In genomic region chr9:72362680-72363139, GRCh38 we compare ENCODE assay signal across 1 cellular context.
TF ChIP-seq lines count a peak whose summit lies in the region.

No MANE protein-coding gene starts in this region.

TF ChIP-seq in GM12878, 131 proteins besides CTCF, POLR2A, EP300 and RAD21 (continued from another document and continues in another):
- peak; percentile 38; the same call in 1 of the 2 replicates for TF ChIP-seq ATF2 (IDR thresholded peaks at IDR 0.05; ENCODE audit: low read length)
- peak; percentile 98 for TF ChIP-seq MXI1 (IDR thresholded peaks at IDR 0.05; ENCODE audit: low read depth, low read length)
- no peak for TF ChIP-seq IKZF2 (IDR thresholded peaks at IDR 0.05)
- no peak for TF ChIP-seq E4F1 (IDR thresholded peaks at IDR 0.05; ENCODE audit: borderline replicate concordance, partially characterized antibody)
- no peak for TF ChIP-seq ZBED1 (IDR thresholded peaks at IDR 0.05; ENCODE audit: borderline replicate concordance)
- peak; percentile 80; the same call in 1 of the 2 replicates for TF ChIP-seq CHD1 (IDR thresholded peaks at IDR 0.05; ENCODE audit: low read depth, low read length)
- no peak for TF ChIP-seq FOXM1 (IDR thresholded peaks at IDR 0.05; ENCODE audit: low read depth, low read length)
- TF ChIP-seq ZBTB40 (IDR thresholded peaks at IDR 0.05; ENCODE audit: borderline replicate concordance): no peak
- peak; percentile 38; the same call in 1 of the 2 replicates for TF ChIP-seq CREM (IDR thresholded peaks at IDR 0.05; ENCODE audit: low read depth)
- TF ChIP-seq MTA2 (IDR thresholded peaks at IDR 0.05; ENCODE audit: low read depth): no peak
- no peak for TF ChIP-seq EZH2 (IDR thresholded peaks at IDR 0.05; ENCODE audit: borderline replicate concordance, control insufficient read depth, low read depth, low read length)
- TF ChIP-seq ZZZ3 (IDR thresholded peaks at IDR 0.05; ENCODE audit: control insufficient read depth, insufficient read length, low read depth): no peak
- no peak for TF ChIP-seq RCOR1 (conservative IDR thresholded peaks at IDR 0.05; ENCODE audit: low read depth, low read length)
- TF ChIP-seq ATF3 (IDR thresholded peaks at IDR 0.05; ENCODE audit: borderline replicate concordance, extremely low read depth, low read depth, low read length): 0 out of 2 replicates have a peak, but pooled peaks have one; percentile 11
- TF ChIP-seq GABPA (IDR thresholded peaks at IDR 0.05; ENCODE audit: low read depth): no peak
- TF ChIP-seq GATAD2B (conservative IDR thresholded peaks at IDR 0.05; ENCODE audit: low read depth): no peak
- no peak for TF ChIP-seq TAF1 (IDR thresholded peaks at IDR 0.05; ENCODE audit: borderline replicate concordance, low read depth, low read length)
- no peak for TF ChIP-seq NBN (IDR thresholded peaks at IDR 0.05)
- no peak for TF ChIP-seq TARDBP (IDR thresholded peaks at IDR 0.05; ENCODE audit: borderline replicate concordance)
- no peak for TF ChIP-seq ZNF384 (IDR thresholded peaks at IDR 0.05; ENCODE audit: borderline replicate concordance, low read depth, low read length)
- TF ChIP-seq LARP7 (IDR thresholded peaks at IDR 0.05): no peak
- no peak for TF ChIP-seq TCF7 (IDR thresholded peaks at IDR 0.05; ENCODE audit: borderline replicate concordance)
- no peak for TF ChIP-seq ELK1 (IDR thresholded peaks at IDR 0.05; ENCODE audit: low read depth, low read length)
- TF ChIP-seq BACH1 (IDR thresholded peaks at IDR 0.05; ENCODE audit: borderline replicate concordance): no peak
- no peak for TF ChIP-seq PAX5 (IDR thresholded peaks at IDR 0.05; ENCODE audit: borderline replicate concordance, low read depth, low read length)
- TF ChIP-seq ZBTB33 (IDR thresholded peaks at IDR 0.05): no peak
- no peak for TF ChIP-seq SREBF2 (IDR thresholded peaks at IDR 0.05; ENCODE audit: low read length)
- TF ChIP-seq SMARCA5 (IDR thresholded peaks at IDR 0.05): no peak
- TF ChIP-seq MLLT1 (IDR thresholded peaks at IDR 0.05): peak; percentile 54; the same call in 1 of the 2 replicates
- peak; percentile 15; the same call in 1 of the 2 replicates for TF ChIP-seq RELB (IDR thresholded peaks at IDR 0.05; ENCODE audit: low read depth)
- TF ChIP-seq TCF3 (IDR thresholded peaks at IDR 0.05; ENCODE audit: borderline replicate concordance, insufficient read depth, low read depth, low read length): no peak
- TF ChIP-seq MAX (IDR thresholded peaks at IDR 0.05; ENCODE audit: low read depth, low read length): peak; percentile 85; the same call in 1 of the 2 replicates
- no peak for TF ChIP-seq E2F4 (IDR thresholded peaks at IDR 0.05; ENCODE audit: low read depth, low read length)
- no peak; the same call in 1 of the 2 replicates for TF ChIP-seq POLR2AphosphoS5 (IDR thresholded peaks at IDR 0.05; ENCODE audit: low read length)
- TF ChIP-seq SPI1 (IDR thresholded peaks at IDR 0.05; ENCODE audit: borderline replicate concordance, insufficient read depth, low read depth, low read length): no peak
- TF ChIP-seq NR2F1 (conservative IDR thresholded peaks at IDR 0.05): no peak
- no peak for TF ChIP-seq ZNF217 (IDR thresholded peaks at IDR 0.05)
- TF ChIP-seq NR2C2 (IDR thresholded peaks at IDR 0.05; ENCODE audit: borderline replicate concordance, control insufficient read depth, insufficient read length, low read depth): no peak
- TF ChIP-seq WRNIP1 (IDR thresholded peaks at IDR 0.05; ENCODE audit: borderline replicate concordance, low read depth, low read length): no peak
- no peak for TF ChIP-seq PBX3 (IDR thresholded peaks at IDR 0.05; ENCODE audit: insufficient replicate concordance, low read depth, low read length)
- no peak; the same call in 1 of the 2 replicates for TF ChIP-seq SMAD5 (IDR thresholded peaks at IDR 0.05; ENCODE audit: low read depth)
- no peak for TF ChIP-seq SMAD1 (IDR thresholded peaks at IDR 0.05; ENCODE audit: low read depth, partially characterized antibody)
